In genomic region chr13:108190897-108191296, GRCh38 we compare ENCODE assay signal across 23 cellular contexts.
"Had no signal": no experiment of that assay in that cellular context is flagged by ENCODE, and none has a peak within 500 bp of the region (broad histone marks: within the 10 kb centered on the region; RNA-seq: fewer than 3 reads in every experiment).

No MANE protein-coding gene starts in this region.

- H3K27ac ChIP-seq: KMS-11 had no signal

- FAIRE-seq: HepG2, RCC 7860 had no signal

- H3K4me2 ChIP-seq: KMS-11 had no signal

- H3K9ac ChIP-seq: KMS-11 had no signal

- DNase-seq: IMR-90, Kasumi-1, MM.1S, NCI-H1092 treated with DMSO at 0.1 percent for 48 hours, NCI-H1436, NCI-H187, NCI-H2029, NCI-H2081 treated with DMSO at 0.1 percent for 48 hours, NCI-H2171, NCI-H226, NCI-H446, NCI-H510A, NCI-H524 treated with DMSO at 0.1 percent for 48 hours, NCI-H69, NCI-H774, Right ventricle myocardium superior, RPMI8226, SIG-M5, T-helper 1 cell had no signal

- ATAC-seq: HepG2, SK-N-SH treated with all-trans-retinoic acid at 6 μM for 48 hours had no signal
